In genomic region chr7:29292886-29293658, GRCh38 we compare ENCODE assay signal across 18 cellular contexts.
"Had no signal": no experiment of that assay in that cellular context is flagged by ENCODE, and none has a peak within 500 bp of the region (broad histone marks: within the 10 kb centered on the region; RNA-seq: fewer than 3 reads in every experiment).

No MANE protein-coding gene starts in this region.

- H3K27ac ChIP-seq: ascending aorta, cardiac muscle cell, colonic mucosa, esophagus squamous epithelium, foreskin keratinocyte, sigmoid colon had no signal

- DNase-seq: activated CD4-positive, alpha-beta memory T cell treated with anti-CD3 and anti-CD28 coated beads for 36 hours; activated CD4-positive, alpha-beta T cell treated with anti-CD3 and anti-CD28 coated beads for 1 hour; activated CD8-positive, alpha-beta memory T cell treated with anti-CD3 and anti-CD28 coated beads, Interleukin-2, amount 50 U/mL, for 4 hours; activated gamma-delta T cell treated with Interleukin-2 at 50 U/mL for 16 hours; activated naive CD8-positive, alpha-beta T cell treated with anti-CD3 and anti-CD28 coated beads, Interleukin-2, amount 10 ng/mL, durations not matched to agents 7 days and 5 days; activated T-cell treated with anti-CD3 and anti-CD28 coated beads, Interleukin-2, amount 50 U/mL, for 72 hours; colonic mucosa; esophagus squamous epithelium; foreskin keratinocyte; left cardiac atrium; mammary epithelial cell; natural killer cell; sigmoid colon; stimulated activated CD4-positive, alpha-beta T cell treated with anti-CD3 and anti-CD28 coated beads, Interleukin-2, amount 100 ng/mL, for 24 hours; stimulated activated naive CD4-positive, alpha-beta T cell; trophoblast cell had no signal

- H3K4me3 ChIP-seq: ascending aorta, cardiac muscle cell, colonic mucosa, esophagus squamous epithelium, sigmoid colon had no signal

- H3K27me3 ChIP-seq: ascending aorta, cardiac muscle cell, colonic mucosa, esophagus squamous epithelium, foreskin keratinocyte, sigmoid colon had no signal

- H3K9me3 ChIP-seq: ascending aorta, colonic mucosa, esophagus squamous epithelium, sigmoid colon had no signal

- H3K36me3 ChIP-seq: ascending aorta, cardiac muscle cell, colonic mucosa, esophagus squamous epithelium, sigmoid colon had no signal

- H3K4me1 ChIP-seq: ascending aorta, sigmoid colon had no signal

- ATAC-seq: activated T-cell treated with anti-CD3 and anti-CD28 coated beads, Interleukin-2, amount 50 U/mL, for 72 hours; foreskin keratinocyte; left cardiac atrium; natural killer cell had no signal
